23 cellular contexts compared by ENCODE assay signal in the genomic region with DNA sequence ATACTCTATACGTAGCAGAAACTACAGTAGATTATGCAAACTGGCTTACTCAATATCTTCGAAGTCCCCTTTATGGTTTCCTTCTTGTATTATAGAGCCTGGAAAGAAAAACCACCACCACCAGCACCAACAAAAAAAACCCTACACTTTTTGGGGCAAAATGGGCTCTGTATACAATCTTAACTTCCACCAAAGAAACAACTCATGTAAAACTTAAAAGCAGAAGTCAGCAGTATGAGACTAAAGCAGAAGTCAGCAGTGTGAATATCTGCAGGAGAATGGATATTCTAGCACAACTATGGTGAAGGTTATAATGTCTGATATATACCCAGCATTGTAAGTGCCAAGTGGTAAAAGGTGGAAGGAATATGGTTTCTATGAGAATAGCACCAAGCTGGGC.
DNase-seq lines count a peak whose midpoint lies in the region; ATAC-seq and TF ChIP-seq lines count a peak whose summit lies in the region.
"Had no signal": no experiment of that assay in that cellular context is flagged by ENCODE, and none has a peak within 500 bp of the region (broad histone marks: within the 10 kb centered on the region; RNA-seq: fewer than 3 reads in every experiment).

No MANE protein-coding gene starts in this region.

- H3K4me3 ChIP-seq in Panc1 (ENCODE audit: low read depth in 2 of 2, low read length in 2 of 2) (no peak overlapping the region), left lung (no peak overlapping the region), spleen (no peak overlapping the region), lower leg skin (ENCODE audit: low read depth, poor library complexity, severe bottlenecking) (no peak overlapping the region)
- H3K4me3 ChIP-seq: BLaER1, pancreas, sigmoid colon had no signal

- ATAC-seq in Panc1 (no peak), left lung (peak; percentile 36), HG03378 (IDR thresholded peaks at IDR 0.05; ENCODE audit: unreplicated experiment) (no peak)
- ATAC-seq in stimulated activated effector memory CD8-positive, alpha-beta T cell treated with anti-CD3 and anti-CD28 coated beads, Interleukin-12 subunit alpha, Interleukin-12 subunit beta, amount 100 ng/mL, for 72 hours: no peak
- ATAC-seq: activated T-cell treated with anti-CD3 and anti-CD28 coated beads, Interleukin-2, amount 50 U/mL, for 4 hours; left colon; natural killer cell had no signal

- 23 to 56% (median 43%) methylated on average over 1 to 2 of the region's 2 CpGs for WGBS in spleen, 5 donors
- WGBS in lower leg skin, 2 donors: 77 to 89% methylated on average over 1 to 2 of the region's 2 CpGs

- TF ChIP-seq CTCF in Panc1 (IDR thresholded peaks at IDR 0.05) (no peak), left lung (IDR thresholded peaks at IDR 0.05) (no peak), spleen (IDR thresholded peaks at IDR 0.05 in 8 of 11, conservative IDR thresholded peaks at IDR 0.05 in 3 of 11) (no peak), lower leg skin (IDR thresholded peaks at IDR 0.05) (no peak)

- TF ChIP-seq POLR2A in spleen (IDR thresholded peaks at IDR 0.05): no peak
- no peak for TF ChIP-seq POLR2A in lower leg skin (IDR thresholded peaks at IDR 0.05)

- no TSS peak for BruUV-seq in Panc1 (replicated peaks; lab: Mats Ljungman, UMichigan)

- CTCF ChIA-PET in Panc1 (lab: Charles Lee): no interaction called here

- H3K27ac Mint-ChIP-seq in stimulated activated effector memory CD8-positive, alpha-beta T cell treated with anti-CD3 and anti-CD28 coated beads, Interleukin-12 subunit alpha, Interleukin-12 subunit beta, amount 100 ng/mL, for 72 hours: no peak overlapping the region
- H3K27ac Mint-ChIP-seq: activated naive CD4-positive, alpha-beta T cell treated with anti-CD3 and anti-CD28 coated beads, Interleukin-2, amount 10 ng/mL, durations not matched to agents 7 days and 5 days; natural killer cell; T-helper 2 cell treated with Interferon-gamma antibody and Interleukin-4, amounts not matched to agents 5 μg/mL and 100 μg/mL, for 36 hours had no signal

- DNase-seq in CD1c-positive myeloid dendritic cell (ENCODE audit: extremely low spot score) (peak; percentile 39), Kasumi-1 (lab: John Stamatoyannopoulos, UW) (peak; percentile 78 to 85), Panc1 (ENCODE audit: low read depth, low spot score) (no peak), left lung (no peak), spleen (no peak), lower leg skin (ENCODE audit: low spot score in 2 of 2) (no peak)
- no peak for DNase-seq in stimulated activated effector memory CD8-positive, alpha-beta T cell treated with anti-CD3 and anti-CD28 coated beads, Interleukin-12 subunit alpha, Interleukin-12 subunit beta, amount 100 ng/mL, for 72 hours (ENCODE audit: low spot score in 2 of 2)
- DNase-seq: activated naive CD4-positive, alpha-beta T cell treated with anti-CD3 and anti-CD28 coated beads, Interleukin-2, amount 10 ng/mL, durations not matched to agents 7 days and 5 days; activated T-cell treated with anti-CD3 and anti-CD28 coated beads, Interleukin-2, amount 50 U/mL, for 4 hours; H9; head of caudate nucleus; left colon; natural killer cell; NCI-H1092 treated with DMSO at 0.1 percent for 48 hours; NCI-H1930; NCI-H345; NCI-H82; pancreas; sigmoid colon; substantia nigra had no signal

- H3K4me1 ChIP-seq in Panc1 (ENCODE audit: control insufficient read depth, insufficient read depth, low read length) (no peaks in the 10 kb centered on the region), left lung (peaks cover 4 to 22% of the 10 kb centered on the region in 2 donors), spleen (peaks cover 0 to 23% (median 0%) of the 10 kb centered on the region in 6 donors)
- H3K4me1 ChIP-seq: BLaER1 had no signal

- H3K36me3 ChIP-seq in Panc1 (ENCODE audit: control insufficient read depth, insufficient read depth, low read length) (no peaks in the 10 kb centered on the region), left lung (peaks cover 0 to 5% of the 10 kb centered on the region in 2 donors), spleen (peaks cover 0 to 9% (median 0%) of the 10 kb centered on the region in 6 donors)
- H3K36me3 ChIP-seq: pancreas, sigmoid colon had no signal

- H3K4me3 Mint-ChIP-seq in stimulated activated effector memory CD8-positive, alpha-beta T cell treated with anti-CD3 and anti-CD28 coated beads, Interleukin-12 subunit alpha, Interleukin-12 subunit beta, amount 100 ng/mL, for 72 hours: no peak overlapping the region
- H3K4me3 Mint-ChIP-seq: activated naive CD4-positive, alpha-beta T cell treated with anti-CD3 and anti-CD28 coated beads, Interleukin-2, amount 10 ng/mL, durations not matched to agents 7 days and 5 days; activated T-cell treated with anti-CD3 and anti-CD28 coated beads, Interleukin-2, amount 50 U/mL, for 4 hours; H9; natural killer cell; T-helper 2 cell treated with Interferon-gamma antibody and Interleukin-4, amounts not matched to agents 5 μg/mL and 100 μg/mL, for 36 hours had no signal

- H3K36me3 Mint-ChIP-seq in stimulated activated effector memory CD8-positive, alpha-beta T cell treated with anti-CD3 and anti-CD28 coated beads, Interleukin-12 subunit alpha, Interleukin-12 subunit beta, amount 100 ng/mL, for 72 hours: no peaks in the 10 kb centered on the region

- POLR2A ChIA-PET in Panc1 (lab: Charles Lee): no interaction called here

- H3K27ac ChIP-seq in Panc1 (ENCODE audit: low read length) (peak overlapping the region; percentile 48; the same call in 1 of the 2 replicates), left lung (peak overlapping the region in 1 of 2 donors; percentile 42), spleen (peak overlapping the region in 3 of 8 donors; percentile 13 to 47 (median 35))
- H3K27ac ChIP-seq: BLaER1, pancreas, sigmoid colon had no signal

- H3K9me3 Mint-ChIP-seq in stimulated activated effector memory CD8-positive, alpha-beta T cell treated with anti-CD3 and anti-CD28 coated beads, Interleukin-12 subunit alpha, Interleukin-12 subunit beta, amount 100 ng/mL, for 72 hours: peaks cover 16% of the 10 kb centered on the region

- H3K27me3 ChIP-seq in Panc1 (ENCODE audit: control insufficient read depth, insufficient read depth, low read length) (no peaks in the 10 kb centered on the region), left lung (no peaks in the 10 kb centered on the region), spleen (replicated peaks in 1 of 7) (no peaks in the 10 kb centered on the region)
- H3K27me3 ChIP-seq: BLaER1, pancreas, sigmoid colon had no signal

- in situ Hi-C loops in Panc1 (cut with HindIII; ENCODE audit: low pct_unique_long_range_greater_than_20kb, low sequenced_read_pairs): no loop called here

- H3K4me1 Mint-ChIP-seq in stimulated activated effector memory CD8-positive, alpha-beta T cell treated with anti-CD3 and anti-CD28 coated beads, Interleukin-12 subunit alpha, Interleukin-12 subunit beta, amount 100 ng/mL, for 72 hours: no peaks in the 10 kb centered on the region
- H3K4me1 Mint-ChIP-seq: activated naive CD4-positive, alpha-beta T cell treated with anti-CD3 and anti-CD28 coated beads, Interleukin-2, amount 10 ng/mL, durations not matched to agents 7 days and 5 days had no signal

- H3K9me3 ChIP-seq in Panc1 (ENCODE audit: control insufficient read depth, insufficient read depth, low read depth, low read length) (peaks cover 27% of the 10 kb centered on the region), left lung (peaks cover 0 to 25% of the 10 kb centered on the region in 2 donors), spleen (peaks cover 9 to 40% (median 35%) of the 10 kb centered on the region in 8 donors)
- H3K9me3 ChIP-seq: pancreas had no signal

- intact Hi-C loops in Panc1 (cut with micrococcal nuclease; ENCODE audit: unreplicated experiment): no loop called here
- intact Hi-C loops in left lung (cut with DNase I): no loop called here
- intact Hi-C loops in spleen (cut with DNase I; ENCODE audit: low total_unique reads): no loop called here
- intact Hi-C loops in lower leg skin (cut with DNase I; ENCODE audit: low total_unique reads): no loop called here

Comparison
In these comparisons a context has a peak if more than half of its experiments do, and no peak if none do; other contexts are left out.
1. DNase-seq: peak in CD1c-positive myeloid dendritic cell (single experiment) and Kasumi-1 (2 of 2); none in Panc1 (single experiment), left lung (0 of 2), spleen (single experiment), lower leg skin (0 of 2) and stimulated activated effector memory CD8-positive, alpha-beta T cell treated with anti-CD3 and anti-CD28 coated beads, Interleukin-12 subunit alpha, Interleukin-12 subunit beta, amount 100 ng/mL, for 72 hours (0 of 2).